Comparison of ENCODE assay signal across 1 cellular context in the genomic region with DNA sequence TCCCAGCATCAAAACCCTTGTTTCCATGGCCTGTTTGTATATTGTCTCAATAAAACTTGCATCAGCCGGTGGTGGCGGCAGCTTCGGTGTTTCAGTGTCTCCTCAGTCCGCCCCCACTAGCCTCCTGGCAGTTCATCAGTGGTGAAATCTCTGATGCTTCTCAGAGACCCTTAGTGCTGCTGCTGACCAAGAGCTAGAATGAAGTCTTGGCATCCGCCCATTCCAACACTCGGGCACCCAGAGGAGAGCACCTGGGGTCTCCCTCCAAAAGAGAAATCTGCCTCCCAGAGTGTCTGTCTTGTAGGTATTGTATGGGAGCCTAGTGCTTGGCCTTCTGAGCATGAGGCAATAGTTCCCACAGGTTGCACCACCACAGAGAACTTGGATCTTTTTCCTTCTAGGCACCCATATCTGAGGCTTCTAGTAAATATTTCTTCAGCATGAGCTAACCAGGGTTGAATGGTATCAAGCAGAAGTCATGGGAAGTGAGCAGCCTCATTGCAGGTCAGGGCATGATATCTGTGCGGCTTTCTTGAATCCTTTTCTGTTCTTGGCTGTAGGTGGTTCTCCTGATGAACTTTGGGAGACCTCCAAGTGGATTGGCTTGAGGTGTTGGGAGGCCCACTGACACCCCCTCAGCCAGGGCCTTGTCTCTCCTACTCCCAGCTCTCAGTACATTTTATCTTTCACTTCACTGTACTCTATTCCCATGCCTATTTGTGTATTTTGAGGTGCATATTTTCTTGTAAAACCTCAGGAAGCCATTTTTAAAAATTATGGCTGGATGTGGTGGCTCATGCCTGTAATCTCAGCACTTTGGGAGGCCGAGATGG.
A peak's percentile ranks its signal among the peaks of the same experiment; 100 is the strongest.
TF ChIP-seq lines count a peak whose summit lies in the region.

No MANE protein-coding gene starts in this region.

TF ChIP-seq in K562, 482 proteins besides CTCF, POLR2A, EP300 and RAD21 (continued from another document):
- TF ChIP-seq PREB (CRISPR knock-in tag; IDR thresholded peaks at IDR 0.05) = peak; percentile 67; the same call in 1 of the 2 replicates
- TF ChIP-seq ZNF609 (CRISPR knock-in tag; IDR thresholded peaks at IDR 0.05; ENCODE audit: borderline replicate concordance) = no peak; the same call in 1 of the 2 replicates
- peak; percentile 35 for TF ChIP-seq ARHGAP35 (IDR thresholded peaks at IDR 0.05; ENCODE audit: partially characterized antibody)
- TF ChIP-seq ZNF436 (CRISPR knock-in tag; IDR thresholded peaks at IDR 0.05) = no peak; the same call in 1 of the 2 replicates
- TF ChIP-seq ZNF124 (CRISPR knock-in tag; IDR thresholded peaks at IDR 0.05) = no peak
- no peak for TF ChIP-seq PTBP1 (IDR thresholded peaks at IDR 0.05; ENCODE audit: low read depth, low read length)
- no peak for TF ChIP-seq MITF (IDR thresholded peaks at IDR 0.05)
- TF ChIP-seq TAF9B (IDR thresholded peaks at IDR 0.05; ENCODE audit: partially characterized antibody) = no peak
- TF ChIP-seq ZFP91 (CRISPR knock-in tag; IDR thresholded peaks at IDR 0.05) = no peak
- no peak for TF ChIP-seq PURB (CRISPR knock-in tag; IDR thresholded peaks at IDR 0.05; ENCODE audit: low read depth)
- no peak for TF ChIP-seq ZNF165 (CRISPR knock-in tag; IDR thresholded peaks at IDR 0.05; ENCODE audit: borderline replicate concordance)
- no peak for TF ChIP-seq NEUROD1 (IDR thresholded peaks at IDR 0.05; ENCODE audit: borderline replicate concordance, low read depth, low read length, partially characterized antibody)
- TF ChIP-seq ESRRB (CRISPR knock-in tag; IDR thresholded peaks at IDR 0.05; ENCODE audit: borderline replicate concordance) = no peak
- TF ChIP-seq COPS2 (conservative IDR thresholded peaks at IDR 0.05) = no peak
- TF ChIP-seq PHF20 (IDR thresholded peaks at IDR 0.05; ENCODE audit: partially characterized antibody) = no peak
- TF ChIP-seq, protein P1, sequence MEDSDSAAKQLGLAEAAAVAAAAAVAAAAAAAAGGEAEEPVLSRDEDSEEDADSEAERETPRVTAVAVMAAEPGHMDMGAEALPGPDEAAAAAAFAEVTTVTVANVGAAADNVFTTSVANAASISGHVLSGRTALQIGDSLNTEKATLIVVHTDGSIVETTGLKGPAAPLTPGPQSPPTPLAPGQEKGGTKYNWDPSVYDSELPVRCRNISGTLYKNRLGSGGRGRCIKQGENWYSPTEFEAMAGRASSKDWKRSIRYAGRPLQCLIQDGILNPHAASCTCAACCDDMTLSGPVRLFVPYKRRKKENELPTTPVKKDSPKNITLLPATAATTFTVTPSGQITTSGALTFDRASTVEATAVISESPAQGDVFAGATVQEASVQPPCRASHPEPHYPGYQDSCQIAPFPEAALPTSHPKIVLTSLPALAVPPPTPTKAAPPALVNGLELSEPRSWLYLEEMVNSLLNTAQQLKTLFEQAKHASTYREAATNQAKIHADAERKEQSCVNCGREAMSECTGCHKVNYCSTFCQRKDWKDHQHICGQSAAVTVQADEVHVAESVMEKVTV (CRISPR knock-in tag; IDR thresholded peaks at IDR 0.05) = no peak
- peak; percentile 81; the same call in 1 of the 2 replicates for TF ChIP-seq MTA3 (IDR thresholded peaks at IDR 0.05; ENCODE audit: borderline replicate concordance)
- no peak; the same call in 1 of the 2 replicates for TF ChIP-seq ZNF197 (CRISPR knock-in tag; IDR thresholded peaks at IDR 0.05; ENCODE audit: low read depth)
- TF ChIP-seq HOXB6 (CRISPR knock-in tag; IDR thresholded peaks at IDR 0.05; ENCODE audit: borderline replicate concordance) = peak; percentile 4; the same call in 1 of the 2 replicates
- TF ChIP-seq ZFP1 (CRISPR knock-in tag; IDR thresholded peaks at IDR 0.05) = no peak
- TF ChIP-seq ZNF764 (CRISPR knock-in tag; IDR thresholded peaks at IDR 0.05; ENCODE audit: low read depth) = no peak
- no peak for TF ChIP-seq BRCA1 (IDR thresholded peaks at IDR 0.05)
- peak; percentile 50; the same call in 1 of the 2 replicates for TF ChIP-seq BRCA1 (CRISPR knock-in tag; IDR thresholded peaks at IDR 0.05)
- TF ChIP-seq ELF2 (CRISPR knock-in tag; IDR thresholded peaks at IDR 0.05) = no peak
- TF ChIP-seq ZNF311 (CRISPR knock-in tag; IDR thresholded peaks at IDR 0.05) = peak; percentile 6; the same call in 1 of the 2 replicates
- TF ChIP-seq ZNF354B (CRISPR knock-in tag; IDR thresholded peaks at IDR 0.05) = no peak
- 0 out of 4 replicates have a peak, but pooled peaks of 1 of the 2 experiments have one; percentile 33 for TF ChIP-seq TBL1XR1 (IDR thresholded peaks at IDR 0.05; ENCODE audit: low read length in 2 of 2)
- TF ChIP-seq, protein P2, sequence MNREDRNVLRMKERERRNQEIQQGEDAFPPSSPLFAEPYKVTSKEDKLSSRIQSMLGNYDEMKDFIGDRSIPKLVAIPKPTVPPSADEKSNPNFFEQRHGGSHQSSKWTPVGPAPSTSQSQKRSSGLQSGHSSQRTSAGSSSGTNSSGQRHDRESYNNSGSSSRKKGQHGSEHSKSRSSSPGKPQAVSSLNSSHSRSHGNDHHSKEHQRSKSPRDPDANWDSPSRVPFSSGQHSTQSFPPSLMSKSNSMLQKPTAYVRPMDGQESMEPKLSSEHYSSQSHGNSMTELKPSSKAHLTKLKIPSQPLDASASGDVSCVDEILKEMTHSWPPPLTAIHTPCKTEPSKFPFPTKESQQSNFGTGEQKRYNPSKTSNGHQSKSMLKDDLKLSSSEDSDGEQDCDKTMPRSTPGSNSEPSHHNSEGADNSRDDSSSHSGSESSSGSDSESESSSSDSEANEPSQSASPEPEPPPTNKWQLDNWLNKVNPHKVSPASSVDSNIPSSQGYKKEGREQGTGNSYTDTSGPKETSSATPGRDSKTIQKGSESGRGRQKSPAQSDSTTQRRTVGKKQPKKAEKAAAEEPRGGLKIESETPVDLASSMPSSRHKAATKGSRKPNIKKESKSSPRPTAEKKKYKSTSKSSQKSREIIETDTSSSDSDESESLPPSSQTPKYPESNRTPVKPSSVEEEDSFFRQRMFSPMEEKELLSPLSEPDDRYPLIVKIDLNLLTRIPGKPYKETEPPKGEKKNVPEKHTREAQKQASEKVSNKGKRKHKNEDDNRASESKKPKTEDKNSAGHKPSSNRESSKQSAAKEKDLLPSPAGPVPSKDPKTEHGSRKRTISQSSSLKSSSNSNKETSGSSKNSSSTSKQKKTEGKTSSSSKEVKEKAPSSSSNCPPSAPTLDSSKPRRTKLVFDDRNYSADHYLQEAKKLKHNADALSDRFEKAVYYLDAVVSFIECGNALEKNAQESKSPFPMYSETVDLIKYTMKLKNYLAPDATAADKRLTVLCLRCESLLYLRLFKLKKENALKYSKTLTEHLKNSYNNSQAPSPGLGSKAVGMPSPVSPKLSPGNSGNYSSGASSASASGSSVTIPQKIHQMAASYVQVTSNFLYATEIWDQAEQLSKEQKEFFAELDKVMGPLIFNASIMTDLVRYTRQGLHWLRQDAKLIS (CRISPR knock-in tag; IDR thresholded peaks at IDR 0.05) = no peak
- no peak for TF ChIP-seq CREM (IDR thresholded peaks at IDR 0.05; ENCODE audit: low read depth)
- TF ChIP-seq PHF21A (IDR thresholded peaks at IDR 0.05; ENCODE audit: borderline replicate concordance, low read depth) = no peak
- TF ChIP-seq CBFB (CRISPR knock-in tag; IDR thresholded peaks at IDR 0.05) = peak; percentile 66; the same call in 1 of the 2 replicates
- no peak for TF ChIP-seq ZC3H4 (CRISPR knock-in tag; IDR thresholded peaks at IDR 0.05; ENCODE audit: borderline replicate concordance)
- no peak for TF ChIP-seq MEF2D (tag; conservative IDR thresholded peaks at IDR 0.05; ENCODE audit: low read depth)
- TF ChIP-seq ADNP (tag; IDR thresholded peaks at IDR 0.05) = no peak
- no peak for TF ChIP-seq NCOA6 (IDR thresholded peaks at IDR 0.05)
- no peak for TF ChIP-seq MCM2 (IDR thresholded peaks at IDR 0.05; ENCODE audit: low read depth)
- TF ChIP-seq ZEB2 (IDR thresholded peaks at IDR 0.05) = peak; percentile 59; the same call in 1 of the 2 replicates
- TF ChIP-seq ZNF449 (CRISPR knock-in tag; IDR thresholded peaks at IDR 0.05) = no peak
- TF ChIP-seq TCFL5 (CRISPR knock-in tag; conservative IDR thresholded peaks at IDR 0.05) = no peak
- TF ChIP-seq ELF4 (CRISPR knock-in tag; IDR thresholded peaks at IDR 0.05) = no peak
- TF ChIP-seq, protein P3, sequence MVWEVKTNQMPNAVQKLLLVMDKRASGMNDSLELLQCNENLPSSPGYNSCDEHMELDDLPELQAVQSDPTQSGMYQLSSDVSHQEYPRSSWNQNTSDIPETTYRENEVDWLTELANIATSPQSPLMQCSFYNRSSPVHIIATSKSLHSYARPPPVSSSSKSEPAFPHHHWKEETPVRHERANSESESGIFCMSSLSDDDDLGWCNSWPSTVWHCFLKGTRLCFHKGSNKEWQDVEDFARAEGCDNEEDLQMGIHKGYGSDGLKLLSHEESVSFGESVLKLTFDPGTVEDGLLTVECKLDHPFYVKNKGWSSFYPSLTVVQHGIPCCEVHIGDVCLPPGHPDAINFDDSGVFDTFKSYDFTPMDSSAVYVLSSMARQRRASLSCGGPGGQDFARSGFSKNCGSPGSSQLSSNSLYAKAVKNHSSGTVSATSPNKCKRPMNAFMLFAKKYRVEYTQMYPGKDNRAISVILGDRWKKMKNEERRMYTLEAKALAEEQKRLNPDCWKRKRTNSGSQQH (CRISPR knock-in tag; IDR thresholded peaks at IDR 0.05) = no peak; the same call in 1 of the 2 replicates
TF ChIP-seq in K562: peak in this region for 101.
